ENCODE assay signal across 1 cellular context in genomic region chr12:26936559-26937442, GRCh38.
TF ChIP-seq lines count a peak whose summit lies in the region.

No MANE protein-coding gene starts in this region.

TF ChIP-seq in HepG2, 621 proteins besides CTCF, POLR2A, EP300 and RAD21:
- TF ChIP-seq ATF3 (CRISPR knock-in tag; IDR thresholded peaks at IDR 0.05): no peak
- peak; percentile 60; the same call in 1 of the 2 replicates for TF ChIP-seq SRF (IDR thresholded peaks at IDR 0.05; ENCODE audit: low read depth, low read length)
- TF ChIP-seq CSRNP2 (CRISPR knock-in tag; conservative IDR thresholded peaks at IDR 0.05; ENCODE audit: low read depth): no peak
- TF ChIP-seq TBL1XR1 (IDR thresholded peaks at IDR 0.05; ENCODE audit: borderline replicate concordance, low read length, partially characterized antibody): no peak
- no peak for TF ChIP-seq SNAPC5 (CRISPR knock-in tag; IDR thresholded peaks at IDR 0.05; ENCODE audit: borderline replicate concordance)
- no peak; the same call in 1 of the 2 replicates for TF ChIP-seq ZNF704 (CRISPR knock-in tag; IDR thresholded peaks at IDR 0.05; ENCODE audit: borderline replicate concordance)
- peak; percentile 18; the same call in 1 of the 2 replicates for TF ChIP-seq SIN3A (IDR thresholded peaks at IDR 0.05; ENCODE audit: borderline replicate concordance, low read depth, low read length)
TF ChIP-seq in HepG2: peak in this region for 2.
